ENCODE assay signal across 8 cellular contexts in the genomic region with DNA sequence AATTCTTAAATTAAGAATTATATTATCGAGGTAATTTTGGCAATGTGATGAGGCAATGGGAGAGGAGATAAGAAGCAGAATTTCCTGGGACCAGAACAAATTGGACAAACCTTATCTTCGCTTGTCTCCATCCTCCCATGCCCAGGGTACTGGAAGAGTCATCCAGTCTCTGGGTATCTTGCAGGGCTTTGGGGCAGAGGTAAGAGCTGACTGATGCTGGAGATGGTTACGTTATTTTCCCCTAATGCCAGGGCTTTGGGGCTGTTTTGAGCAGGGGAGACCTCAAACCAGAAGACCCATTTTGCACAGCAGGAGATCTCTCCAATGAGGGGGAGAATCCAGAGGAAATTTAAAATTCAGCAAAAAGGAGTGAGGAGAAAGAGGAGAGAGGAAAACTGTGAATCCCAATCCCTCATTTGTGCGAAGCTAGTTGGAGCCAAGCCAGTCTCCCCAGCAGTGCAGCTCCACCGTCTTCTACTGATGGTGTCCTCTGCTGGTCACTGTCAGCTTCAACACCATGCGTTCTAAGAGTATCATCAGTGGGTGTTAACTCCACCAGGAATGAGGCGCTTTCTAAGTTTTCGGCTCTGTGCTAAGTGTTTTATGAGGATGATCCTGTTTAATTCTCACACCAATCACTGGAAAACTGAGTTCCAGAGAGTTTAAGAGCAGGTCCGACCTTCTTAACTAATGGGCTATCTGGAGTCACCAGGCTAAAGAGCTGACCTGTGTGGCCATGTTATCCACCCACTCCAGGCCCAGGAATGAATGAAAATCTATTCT.
DNase-seq lines count a peak whose midpoint lies in the region; ATAC-seq, FAIRE-seq and TF ChIP-seq lines count a peak whose summit lies in the region.

No MANE protein-coding gene starts in this region.

- H3K9me3 ChIP-seq in pancreas = no peaks in the 10 kb centered on the region
- no peaks in the 10 kb centered on the region for H3K9me3 ChIP-seq in vagina

- TF ChIP-seq CTCF in pancreas (IDR thresholded peaks at IDR 0.05) = peak; percentile 58 to 80 (median 74)
- peak in 2 of 3 experiments; percentile 64 to 77 for TF ChIP-seq CTCF in vagina (IDR thresholded peaks at IDR 0.05)

- 31 to 35% methylated on average over 9 of the region's 9 CpGs for WGBS in pancreas, 2 donors

- no peaks in the 10 kb centered on the region for H3K36me3 ChIP-seq in pancreas
- no peaks in the 10 kb centered on the region for H3K36me3 ChIP-seq in vagina

- DNase-seq in AG08395 (ENCODE audit: low spot score) (peak; percentile 84), HuH-7 (ENCODE audit: low spot score) (peak; percentile 77), RCC 7860 (ENCODE audit: low spot score) (peak; percentile 43), globus pallidus (ENCODE audit: low spot score) (peak; percentile 57), pancreas (peak; percentile 68 to 82 (median 78)), vagina (ENCODE audit: extremely low spot score in 2 of 2) (peak; percentile 61 to 78)
- peak; percentile 78 for DNase-seq in activated effector memory CD4-positive, alpha-beta T cell treated with anti-CD3 and anti-CD28 coated beads, Interleukin-2, amount 50 U/mL, for 16 hours

- H3K4me1 ChIP-seq in pancreas (no peaks in the 10 kb centered on the region), vagina (peaks cover 6% of the 10 kb centered on the region)

- ATAC-seq in GM18511 (IDR thresholded peaks at IDR 0.05; ENCODE audit: unreplicated experiment) (peak; percentile 80), pancreas (peak; percentile 91 to 97 (median 95))

- no peak for TF ChIP-seq POLR2A in vagina (IDR thresholded peaks at IDR 0.05)

- FAIRE-seq in RCC 7860 (lab: Jason Lieb, UNC) (no peak), pancreas (lab: Jason Lieb, UNC) (peak; percentile 47)

- H3K4me3 ChIP-seq in pancreas (no peak overlapping the region), vagina (no peak overlapping the region)

- intact Hi-C loops in pancreas (cut with DNase I) (no loop called here), vagina (cut with DNase I) (no loop called here)

- H3K27ac ChIP-seq in pancreas (no peak overlapping the region), vagina (no peak overlapping the region)

- no peaks in the 10 kb centered on the region for H3K27me3 ChIP-seq in pancreas
- H3K27me3 ChIP-seq in vagina = no peaks in the 10 kb centered on the region
